ENCODE assay signal across 22 cellular contexts in genomic region chr11:113632981-113633380, GRCh38.
DNase-seq lines count a peak whose midpoint lies in the region; ATAC-seq and TF ChIP-seq lines count a peak whose summit lies in the region.
"Had no signal": no experiment of that assay in that cellular context is flagged by ENCODE, and none has a peak within 500 bp of the region (broad histone marks: within the 10 kb centered on the region; RNA-seq: fewer than 3 reads in every experiment).

No MANE protein-coding gene starts in this region.

- H3K27ac ChIP-seq in SJSA1 (no peak overlapping the region), gastrocnemius medialis (no peak overlapping the region)
- H3K27ac ChIP-seq: colonic mucosa, lower lobe of right lung, pancreas, uterus had no signal

- H3K4me3 ChIP-seq in SJSA1 = no peak overlapping the region
- H3K4me3 ChIP-seq in fibroblast of mammary gland (ENCODE audit: control insufficient read depth, low read depth, low read length) = no peak overlapping the region
- no peak overlapping the region for H3K4me3 ChIP-seq in gastrocnemius medialis
- H3K4me3 ChIP-seq: colonic mucosa, lower lobe of right lung, pancreas, uterus had no signal

- H3K27me3 ChIP-seq in SJSA1 (replicated peaks) = no peaks in the 10 kb centered on the region
- H3K27me3 ChIP-seq in gastrocnemius medialis = no peaks in the 10 kb centered on the region
- H3K27me3 ChIP-seq: colonic mucosa, pancreas, uterus had no signal

- no peak for TF ChIP-seq POLR2A in gastrocnemius medialis (IDR thresholded peaks at IDR 0.05)

- no peaks in the 10 kb centered on the region for H3K36me3 ChIP-seq in SJSA1
- no peaks in the 10 kb centered on the region for H3K36me3 ChIP-seq in gastrocnemius medialis
- H3K36me3 ChIP-seq: colonic mucosa, lower lobe of right lung, pancreas, uterus had no signal

- peaks cover 13% of the 10 kb centered on the region for H3K4me1 ChIP-seq in SJSA1 (replicated peaks)
- no peaks in the 10 kb centered on the region for H3K4me1 ChIP-seq in gastrocnemius medialis
- H3K4me1 ChIP-seq: colonic mucosa, lower lobe of right lung, uterus had no signal

- no peak for TF ChIP-seq CTCF in fibroblast of mammary gland (conservative IDR thresholded peaks at IDR 0.05; ENCODE audit: control insufficient read depth, insufficient read depth, low read depth, low read length)
- no peak for TF ChIP-seq CTCF in GM13977 (IDR thresholded peaks at IDR 0.05; ENCODE audit: extremely low read depth, insufficient read depth, missing control alignments)
- TF ChIP-seq CTCF in gastrocnemius medialis (IDR thresholded peaks at IDR 0.05 in 4 of 5, conservative IDR thresholded peaks at IDR 0.05 in 1 of 5) = no peak

- no peak for ATAC-seq in gastrocnemius medialis
- ATAC-seq: lower lobe of right lung, pancreas had no signal

- H3K9me3 ChIP-seq in SJSA1 (replicated peaks) = no peaks in the 10 kb centered on the region
- no peaks in the 10 kb centered on the region for H3K9me3 ChIP-seq in gastrocnemius medialis
- H3K9me3 ChIP-seq: colonic mucosa, lower lobe of right lung, pancreas, uterus had no signal

- in situ Hi-C loops in GM13977 (cut with MboI; ENCODE audit: low pct_unique_long_range_greater_than_20kb, low sequenced_read_pairs, unreplicated experiment) = no loop called here
- in situ Hi-C loops in gastrocnemius medialis (cut with MboI; ENCODE audit: low sequenced_read_pairs in 4 of 4) = no loop called here
- in situ Hi-C loops in KBM-7 (cut with MboI; ENCODE audit: low pct_unique_long_range_greater_than_20kb, low sequenced_read_pairs) = no loop called here

- peak; percentile 81 for DNase-seq in GM03348 (ENCODE audit: low spot score)
- peak; percentile 6 to 47 for DNase-seq in SJSA1 (ENCODE audit: low read depth in 1 of 2, low spot score in 2 of 2)
- DNase-seq in fibroblast of mammary gland (ENCODE audit: low read depth) = peak; percentile 25
- peak; percentile 79 for DNase-seq in stromal cell of bone marrow (ENCODE audit: low read depth)
- no peak for DNase-seq in GM13977 (ENCODE audit: low spot score)
- DNase-seq in gastrocnemius medialis = no peak
- DNase-seq in D341Med (ENCODE audit: low spot score) = no peak
- DNase-seq in KBM-7 = no peak
- DNase-seq: activated CD4-positive, alpha-beta T cell treated with anti-CD3 and anti-CD28 coated beads, Interleukin-2, amount 50 U/mL, for 1 hour; activated gamma-delta T cell; anterior cingulate cortex; Calu3; colonic mucosa; GDM1; lower lobe of right lung; naive B cell; NCI-H146; NCI-H345; NK-92 treated with Interleukin-12 subunit alpha and Interleukin-12 subunit beta, amount 100 ng/mL, for 24 hours; pancreas; stimulated activated CD4-positive, alpha-beta T cell treated with anti-CD3 and anti-CD28 coated beads, Interleukin-2, amount 100 ng/mL, for 24 hours; uterus had no signal

- intact Hi-C loops in gastrocnemius medialis (cut with DNase I; ENCODE audit: low total_unique reads) = no loop called here

Comparison
In these comparisons a context has a peak if more than half of its experiments do, and no peak if none do; other contexts are left out.
1. DNase-seq: peak in GM03348 (single experiment), SJSA1 (2 of 2), fibroblast of mammary gland (single experiment) and stromal cell of bone marrow (single experiment); none in GM13977 (single experiment), gastrocnemius medialis (0 of 2), D341Med (single experiment) and KBM-7 (single experiment).